In genomic region chrX:103215037-103215767, GRCh38 we compare ENCODE assay signal across 8 cellular contexts. TPM values are rescaled to one million over a fixed set of nuclear protein-coding genes. Genes with fewer than 3 reads are reported as not detected.
DNase-seq lines count a peak whose midpoint lies in the region; ATAC-seq and TF ChIP-seq lines count a peak whose summit lies in the region.

A gene with protein sequence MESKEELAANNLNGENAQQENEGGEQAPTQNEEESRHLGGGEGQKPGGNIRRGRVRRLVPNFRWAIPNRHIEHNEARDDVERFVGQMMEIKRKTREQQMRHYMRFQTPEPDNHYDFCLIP (plus strand): TSS chrX:103215108. CDS start chrX:103216154, 1,046 bp downstream.

- H3K4me1 Mint-ChIP-seq in T-helper 1 cell treated with Interleukin-12 subunit alpha and Interleukin-12 subunit beta and Interleukin-4 antibody, amounts not matched to agents 30 μg/mL and 1 μg/mL, for 36 hours (ENCODE audit: low read depth) = peaks cover 3% of the 10 kb centered on the region
- peaks cover 4% of the 10 kb centered on the region for H3K4me1 Mint-ChIP-seq in progenitor cell of endocrine pancreas (ENCODE audit: low read depth)

- H3K9me3 Mint-ChIP-seq in T-helper 1 cell treated with Interleukin-12 subunit alpha and Interleukin-12 subunit beta and Interleukin-4 antibody, amounts not matched to agents 30 μg/mL and 1 μg/mL, for 36 hours = no peaks in the 10 kb centered on the region
- H3K9me3 Mint-ChIP-seq in progenitor cell of endocrine pancreas (ENCODE audit: low read depth) = peaks cover 10% of the 10 kb centered on the region

- peak within 1 kb of the TSS; percentile 97 for H3K9ac ChIP-seq in HUES64 (ENCODE audit: low read depth, low read length)

- in situ Hi-C loops in transverse colon (cut with MboI; ENCODE audit: low pct_ligation_motif_present in 1 of 4, low pct_unique_long_range_greater_than_20kb in 1 of 4, low sequenced_read_pairs in 3 of 4) = loop anchor here in 3 of 4 donors (10.0 to 25.0 kb wide), 2 partner anchors 247 to 250 kb away; no protein-coding TSS in a partner anchor

- TF ChIP-seq POLR2A in adrenal gland (IDR thresholded peaks at IDR 0.05) (peak; percentile 91 to 93), transverse colon (IDR thresholded peaks at IDR 0.05) (peak; percentile 81)

- H3K27me3 ChIP-seq in HUES64 (ENCODE audit: insufficient read depth, low read length) (no peaks in the 10 kb centered on the region), adrenal gland (peaks cover 12% of the 10 kb centered on the region), heart right ventricle (peaks cover 0 to 51% (median 0%) of the 10 kb centered on the region in 7 donors), transverse colon (no peaks in the 10 kb centered on the region)

- H3K27ac ChIP-seq in HUES64 (ENCODE audit: low read depth, low read length) (peak within 1 kb of the TSS; percentile 98), adrenal gland (peak within 1 kb of the TSS in 4 of 5 donors; percentile 54 to 89 (median 87)), heart right ventricle (peak within 1 kb of the TSS in 9 of 10 donors; percentile 69 to 88 (median 86)), transverse colon (peak within 1 kb of the TSS; percentile 84 to 93 (median 90))

- under 1% methylated on average over 57 of the region's 67 CpGs for WGBS in HUES64
- WGBS in adrenal gland, 4 donors = 1 to 43% (median 32%) methylated on average over 20 to 66 of the region's 67 CpGs; no CpG with 5 or more reads in 1 of the 4 donors
- WGBS in heart right ventricle, 2 donors = 0 to 3% methylated on average over 26 to 64 of the region's 67 CpGs
- WGBS in transverse colon (ENCODE audit: low coverage in 1 of 2), 2 donors = 50% methylated on average over 59 of the region's 67 CpGs; no CpG with 5 or more reads in 1 of the 2 donors

- H3K36me3 ChIP-seq in HUES64 (ENCODE audit: insufficient read depth, low read length) (peaks cover 14% of the 10 kb centered on the region), adrenal gland (replicated peaks in 1 of 2) (no peaks in the 10 kb centered on the region), heart right ventricle (peaks cover 0 to 4% (median 0%) of the 10 kb centered on the region in 9 donors), transverse colon (no peaks in the 10 kb centered on the region)

- intact Hi-C loops in adrenal gland (cut with DNase I) = loop anchor here in 1 of 2 donors (10.0 kb wide), 1 partner anchor 250 kb away; no protein-coding TSS in a partner anchor
- intact Hi-C loops in heart right ventricle (cut with DNase I) = loop anchor here in 7 of 10 donors (5.0 to 10.0 kb wide), 3 partner anchors 37 to 250 kb away; no protein-coding TSS in a partner anchor
- intact Hi-C loops in transverse colon (cut with DNase I; ENCODE audit: low total_unique reads) = no loop called here

- H3K9me3 ChIP-seq in HUES64 (ENCODE audit: insufficient read depth, low read depth, low read length) (no peaks in the 10 kb centered on the region), adrenal gland (replicated peaks in 1 of 3) (no peaks in the 10 kb centered on the region), heart right ventricle (no peaks in the 10 kb centered on the region), transverse colon (no peaks in the 10 kb centered on the region)

- peaks cover 10% of the 10 kb centered on the region for H3K27me3 Mint-ChIP-seq in T-helper 1 cell treated with Interleukin-12 subunit alpha and Interleukin-12 subunit beta and Interleukin-4 antibody, amounts not matched to agents 30 μg/mL and 1 μg/mL, for 36 hours (ENCODE audit: low read depth)
- H3K27me3 Mint-ChIP-seq in progenitor cell of endocrine pancreas = no peaks in the 10 kb centered on the region

- peak within 1 kb of the TSS; percentile 84 for H3K4me3 Mint-ChIP-seq in T-helper 1 cell treated with Interleukin-12 subunit alpha and Interleukin-12 subunit beta and Interleukin-4 antibody, amounts not matched to agents 30 μg/mL and 1 μg/mL, for 36 hours
- peak within 1 kb of the TSS; percentile 84 for H3K4me3 Mint-ChIP-seq in progenitor cell of endocrine pancreas (ENCODE audit: low read depth)

- DNase-seq in DMS 273 (lab: John Stamatoyannopoulos, UW; ENCODE audit: unreplicated experiment) (peak; percentile 88), adrenal gland (peak; percentile 83 to 93 (median 89)), heart right ventricle (peak; percentile 81 to 83), progenitor cell of endocrine pancreas (ENCODE audit: low spot score, unreplicated experiment) (peak; percentile 68), transverse colon (peak; percentile 88)

- no peak for TF ChIP-seq CTCF in adrenal gland (IDR thresholded peaks at IDR 0.05)
- no peak for TF ChIP-seq CTCF in heart right ventricle (IDR thresholded peaks at IDR 0.05)
- TF ChIP-seq CTCF in progenitor cell of endocrine pancreas (IDR thresholded peaks at IDR 0.05; ENCODE audit: unreplicated experiment) = no peak
- no peak for TF ChIP-seq CTCF in transverse colon (IDR thresholded peaks at IDR 0.05)

- peak; percentile 98 for ATAC-seq in GM21423 (IDR thresholded peaks at IDR 0.05; ENCODE audit: unreplicated experiment)
- peak; percentile 97 to 99 (median 98) for ATAC-seq in heart right ventricle

- H3K27ac Mint-ChIP-seq in T-helper 1 cell treated with Interleukin-12 subunit alpha and Interleukin-12 subunit beta and Interleukin-4 antibody, amounts not matched to agents 30 μg/mL and 1 μg/mL, for 36 hours = peak within 1 kb of the TSS; percentile 79
- H3K27ac Mint-ChIP-seq in progenitor cell of endocrine pancreas = peak within 1 kb of the TSS; percentile 98

- no peaks in the 10 kb centered on the region for H3K36me3 Mint-ChIP-seq in T-helper 1 cell treated with Interleukin-12 subunit alpha and Interleukin-12 subunit beta and Interleukin-4 antibody, amounts not matched to agents 30 μg/mL and 1 μg/mL, for 36 hours (ENCODE audit: low read depth)
- H3K36me3 Mint-ChIP-seq in progenitor cell of endocrine pancreas (ENCODE audit: insufficient read depth) = peaks cover 7% of the 10 kb centered on the region

- H3K4me1 ChIP-seq in HUES64 (ENCODE audit: insufficient read depth, low read length) (peaks cover 9% of the 10 kb centered on the region; the same call in 1 of the 2 replicates), adrenal gland (replicated peaks in 1 of 2) (no peaks in the 10 kb centered on the region), heart right ventricle (no peaks in the 10 kb centered on the region), transverse colon (no peaks in the 10 kb centered on the region)

- H3K4me3 ChIP-seq in HUES64 (ENCODE audit: low read length) = peak within 1 kb of the TSS; percentile 86
- H3K4me3 ChIP-seq in adrenal gland = peak within 1 kb of the TSS in 2 of 4 donors; percentile 59 to 72
- H3K4me3 ChIP-seq in heart right ventricle = peak within 1 kb of the TSS; percentile 47 to 85 (median 75)
- H3K4me3 ChIP-seq in transverse colon = peak within 1 kb of the TSS; percentile 68 to 87 (median 80)

- TF ChIP-seq EP300 in transverse colon (IDR thresholded peaks at IDR 0.05; ENCODE audit: low read depth) = no peak

RNA-seq across cellular contexts. Expression of the gene that starts here (rescaled TPM):
- 57.7 TPM for polyA plus RNA-seq in HUES64 (2013, experiment 1 of 2)
- polyA plus RNA-seq in HUES64 (2013, experiment 2 of 2) = 76.5 TPM
- 10 to 100 TPM; 24.5 to 78.6 (median 56.1) TPM for total RNA-seq in adrenal gland
- 100 to 1,000 TPM in 1 of 3 donors, 10 to 100 TPM in 2; 66.0 to 143 (median 68.7) TPM for polyA plus RNA-seq in adrenal gland
- total RNA-seq in heart right ventricle = 10 to 100 TPM; 32.1 to 61.6 (median 46.3) TPM
- polyA plus RNA-seq in heart right ventricle = 10 to 100 TPM; 34.7 to 38.2 TPM
- 68.1 and 74.9 TPM in 2 replicates for total RNA-seq in progenitor cell of endocrine pancreas
- total RNA-seq in transverse colon = 10 to 100 TPM in 3 of 4 donors, 1 to 10 TPM in 1; 4.4 to 27.5 (median 16.2) TPM
